In the genomic region with DNA sequence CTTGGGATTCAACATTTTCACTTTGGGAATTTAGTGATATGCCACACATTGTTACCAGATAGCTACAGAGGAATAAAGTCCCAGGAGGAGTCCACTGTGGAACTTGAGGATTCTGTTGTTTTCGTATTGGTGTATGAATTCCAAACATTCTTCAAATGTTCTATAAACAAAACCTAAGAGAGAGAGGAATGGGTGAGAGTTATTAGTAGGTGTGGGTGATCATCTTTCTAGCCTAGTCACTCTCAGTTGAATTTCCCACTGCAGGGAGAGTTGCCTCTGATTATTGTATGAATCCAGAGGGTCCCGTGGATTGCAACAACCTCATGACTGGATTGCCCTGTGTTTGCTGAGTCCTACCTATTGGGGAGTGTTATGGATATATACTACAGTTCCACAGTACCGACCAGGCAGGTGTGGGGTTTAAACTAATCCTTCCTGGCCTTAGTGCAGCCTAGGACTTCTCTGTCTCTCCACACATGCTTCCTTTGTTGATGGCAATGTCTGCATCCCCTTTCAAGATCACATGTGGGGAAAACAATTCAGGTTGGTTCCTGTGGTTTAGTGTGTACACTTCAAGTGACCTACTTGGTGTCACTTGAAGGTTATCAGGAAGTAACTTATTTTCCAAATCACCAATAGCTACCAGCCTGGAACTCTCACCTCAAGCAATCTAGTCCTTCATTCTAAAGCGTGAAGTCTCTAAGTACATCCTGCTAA, we compare ENCODE assay signal across 20 cellular contexts.
DNase-seq lines count a peak whose midpoint lies in the region; FAIRE-seq and TF ChIP-seq lines count a peak whose summit lies in the region.
"Had no signal": no experiment of that assay in that cellular context is flagged by ENCODE, and none has a peak within 500 bp of the region (broad histone marks: within the 10 kb centered on the region; RNA-seq: fewer than 3 reads in every experiment).

No MANE protein-coding gene starts in this region.

- peaks cover 7% of the 10 kb centered on the region for H3K4me1 Mint-ChIP-seq in activated T-cell treated with anti-CD3 and anti-CD28 coated beads, Interleukin-2, amount 50 U/mL, for 24 hours (ENCODE audit: low read depth)

- peaks cover 12% of the 10 kb centered on the region for H3K27me3 Mint-ChIP-seq in activated T-cell treated with anti-CD3 and anti-CD28 coated beads, Interleukin-2, amount 50 U/mL, for 24 hours

- no peaks in the 10 kb centered on the region for H3K9me3 Mint-ChIP-seq in activated T-cell treated with anti-CD3 and anti-CD28 coated beads, Interleukin-2, amount 50 U/mL, for 24 hours
- H3K9me3 Mint-ChIP-seq: activated B cell treated with CpG ODN at 0.5 μM for 24 hours, T-cell had no signal

- peak; percentile 13 for DNase-seq in NCI-H187 treated with DMSO at 0.1 percent for 48 hours (lab: John Stamatoyannopoulos, UW)
- no peak for DNase-seq in NCI-H187 (lab: John Stamatoyannopoulos, UW)
- DNase-seq in HTR-8/SVneo (ENCODE audit: insufficient read length, low spot score), result peak; percentile 23
- peak; percentile 67 for DNase-seq in choroid plexus epithelial cell (ENCODE audit: low read depth)
- peak; percentile 30 for DNase-seq in renal cortical epithelial cell (ENCODE audit: low read depth)
- DNase-seq in DMS114 treated with DMSO at 0.1 percent for 48 hours (lab: John Stamatoyannopoulos, UW; ENCODE audit: unreplicated experiment), result no peak
- no peak for DNase-seq in effector CD4-positive, alpha-beta T cell
- DNase-seq in activated T-cell treated with anti-CD3 and anti-CD28 coated beads, Interleukin-2, amount 50 U/mL, for 24 hours, result no peak
- DNase-seq: activated B cell treated with CpG ODN at 0.5 μM for 24 hours; activated CD8-positive, alpha-beta memory T cell treated with anti-CD3 and anti-CD28 coated beads for 24 hours; amniotic stem cell; foreskin melanocyte; NCI-H1105; psoas muscle; stimulated activated CD4-positive, alpha-beta T cell treated with anti-CD3 and anti-CD28 coated beads, Interleukin-15, amount 100 ng/mL, for 24 hours; stomach; T-cell had no signal

- no peak overlapping the region for H3K4me3 ChIP-seq in choroid plexus epithelial cell (ENCODE audit: low read depth, low read length)
- H3K4me3 ChIP-seq: lung, psoas muscle, stomach, vagina had no signal

- TF ChIP-seq CTCF in choroid plexus epithelial cell (conservative IDR thresholded peaks at IDR 0.05; ENCODE audit: low read depth, low read length), result no peak

- H3K4me3 Mint-ChIP-seq in activated T-cell treated with anti-CD3 and anti-CD28 coated beads, Interleukin-2, amount 50 U/mL, for 24 hours, result no peak overlapping the region
- H3K4me3 Mint-ChIP-seq: activated B cell treated with CpG ODN at 0.5 μM for 24 hours; natural killer cell treated with Interleukin-12 subunit alpha and Interleukin-12 subunit beta and Interleukin-15 and Interleukin-18, amount 100 ng/mL, for 72 hours; T-cell had no signal

- H3K27ac Mint-ChIP-seq in activated T-cell treated with anti-CD3 and anti-CD28 coated beads, Interleukin-2, amount 50 U/mL, for 24 hours, result no peak overlapping the region
- H3K27ac Mint-ChIP-seq: activated B cell treated with CpG ODN at 0.5 μM for 24 hours; natural killer cell treated with Interleukin-12 subunit alpha and Interleukin-12 subunit beta and Interleukin-15 and Interleukin-18, amount 100 ng/mL, for 72 hours; T-cell had no signal

- FAIRE-seq in HTR-8/SVneo (lab: Jason Lieb, UNC), result no peak

- H3K36me3 Mint-ChIP-seq in activated T-cell treated with anti-CD3 and anti-CD28 coated beads, Interleukin-2, amount 50 U/mL, for 24 hours (ENCODE audit: low read depth), result no peaks in the 10 kb centered on the region
- H3K36me3 Mint-ChIP-seq: T-cell had no signal

Comparison
In these comparisons a context has a peak if more than half of its experiments do, and no peak if none do; other contexts are left out.
1. DNase-seq: peak in NCI-H187 treated with DMSO at 0.1 percent for 48 hours (single experiment), HTR-8/SVneo (single experiment), choroid plexus epithelial cell (single experiment) and renal cortical epithelial cell (single experiment); none in NCI-H187 (0 of 2), DMS114 treated with DMSO at 0.1 percent for 48 hours (single experiment), effector CD4-positive, alpha-beta T cell (single experiment) and activated T-cell treated with anti-CD3 and anti-CD28 coated beads, Interleukin-2, amount 50 U/mL, for 24 hours (single experiment).